In the genomic region with DNA sequence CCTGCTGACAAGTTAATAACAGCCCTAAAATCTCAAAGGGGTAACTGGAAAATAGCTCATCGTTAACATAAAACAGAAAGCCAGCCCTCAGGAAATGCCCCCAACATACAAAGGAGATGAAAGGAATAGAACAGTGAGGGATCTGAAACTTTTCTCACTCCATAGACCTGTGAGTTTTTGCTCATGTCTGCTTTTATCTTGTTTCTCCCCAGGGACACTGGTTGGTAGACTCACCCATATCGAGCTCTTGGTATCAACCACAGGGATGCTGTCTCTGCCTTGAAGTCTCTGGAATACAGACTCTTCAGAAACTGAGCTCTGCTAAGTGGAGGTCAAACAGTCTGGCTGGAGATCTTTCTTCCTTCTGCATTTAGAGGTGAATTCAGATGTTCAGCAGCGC, we compare ENCODE assay signal across 18 cellular contexts.
A peak's percentile ranks its signal among the peaks of the same experiment; 100 is the strongest.
DNase-seq lines count a peak whose midpoint lies in the region; ATAC-seq and TF ChIP-seq lines count a peak whose summit lies in the region.
"Had no signal": no experiment of that assay in that cellular context is flagged by ENCODE, and none has a peak within 500 bp of the region (broad histone marks: within the 10 kb centered on the region; RNA-seq: fewer than 3 reads in every experiment).

No MANE protein-coding gene starts in this region.

- no peaks in the 10 kb centered on the region for H3K9me2 ChIP-seq in SK-N-SH

- peaks cover 0 to 7% of the 10 kb centered on the region in 2 experiments; a peak in 2 of 4 replicates for H3K4me1 ChIP-seq in SK-N-SH (ENCODE audit: control insufficient read depth in 1 of 2, insufficient read depth in 2 of 2, low read depth in 1 of 2, low read length in 1 of 2)
- H3K4me1 ChIP-seq in esophagus muscularis mucosa = no peaks in the 10 kb centered on the region
- no peaks in the 10 kb centered on the region for H3K4me1 ChIP-seq in body of pancreas
- no peaks in the 10 kb centered on the region for H3K4me1 ChIP-seq in SJCRH30
- H3K4me1 ChIP-seq: HAP-1 had no signal

- H3K4me3 ChIP-seq in SK-N-SH (ENCODE audit: low read depth in 2 of 2, low read length in 1 of 2) (no peak overlapping the region), esophagus muscularis mucosa (no peak overlapping the region), body of pancreas (no peak overlapping the region), SJCRH30 (no peak overlapping the region)
- H3K4me3 ChIP-seq: HAP-1 had no signal

- H3K9me3 ChIP-seq in SK-N-SH (peaks cover under 1% of the 10 kb centered on the region; the same call in 1 of the 2 replicates), esophagus muscularis mucosa (peaks cover 0 to 14% (median 10%) of the 10 kb centered on the region in 4 donors), body of pancreas (no peaks in the 10 kb centered on the region), SJCRH30 (replicated peaks) (no peaks in the 10 kb centered on the region)
- H3K9me3 ChIP-seq: HAP-1 had no signal

- WGBS in SK-N-SH (ENCODE audit: low lambda C conversion rate) = 81% methylated on average over 3 of the region's 3 CpGs
- 78% methylated on average over 3 of the region's 3 CpGs for WGBS in esophagus muscularis mucosa
- WGBS in body of pancreas, 2 donors = 74 to 96% methylated on average over 3 of the region's 3 CpGs

- no peaks in the 10 kb centered on the region for H3K79me2 ChIP-seq in SK-N-SH (ENCODE audit: insufficient read depth)

- DNase-seq in SK-N-SH (no peak), NCI-H69 (lab: John Stamatoyannopoulos, UW) (peak; percentile 25), esophagus muscularis mucosa (ENCODE audit: extremely low spot score) (peak; percentile 78), medulla oblongata (ENCODE audit: extremely low spot score) (no peak), body of pancreas (no peak), SJCRH30 (no peak)
- DNase-seq: C1 segment of cervical spinal cord; Calu3; CD4-positive, alpha-beta memory T cell; COR-L47; DMS53; DMS79 treated with DMSO at 0.1 percent for 48 hours; GOT3; HFFc6 had no signal

- POLR2A ChIA-PET in SK-N-SH (lab: Yijun Ruan, JAX) = no interaction called here

- CTCF ChIA-PET in SK-N-SH (lab: Yijun Ruan, JAX) = interaction anchor here (0.6 to 5.7 kb wide), 6 partner anchors 8 to 71 kb away, joined by 3 to 29 read pairs (median 4); no protein-coding TSS in a partner anchor

- H2AFZ ChIP-seq in SK-N-SH (ENCODE audit: low read depth) = 0 out of 2 replicates have a peak overlapping the region, but pooled peaks have one; percentile 18

- TF ChIP-seq RAD21 in SK-N-SH (IDR thresholded peaks at IDR 0.05; ENCODE audit: low read length) = no peak

- TF ChIP-seq CTCF in SK-N-SH (IDR thresholded peaks at IDR 0.05) = no peak
- no peak for TF ChIP-seq CTCF in esophagus muscularis mucosa (IDR thresholded peaks at IDR 0.05)
- TF ChIP-seq CTCF in body of pancreas (IDR thresholded peaks at IDR 0.05) = no peak

- no peak overlapping the region for H3K4me2 ChIP-seq in SK-N-SH

- H3K9ac ChIP-seq in SK-N-SH = no peak overlapping the region

- TF ChIP-seq EP300 in SK-N-SH (IDR thresholded peaks at IDR 0.05; ENCODE audit: borderline replicate concordance in 1 of 2, low read depth in 1 of 2, low read length in 1 of 2) = no peak
- TF ChIP-seq EP300 in esophagus muscularis mucosa (IDR thresholded peaks at IDR 0.05) = no peak

- intact Hi-C loops in esophagus muscularis mucosa (cut with DNase I) = no loop called here
- intact Hi-C loops in body of pancreas (cut with DNase I) = no loop called here

- ATAC-seq in SK-N-SH treated with all-trans-retinoic acid at 6 μM for 48 hours = no peak
- ATAC-seq in HG03460 (IDR thresholded peaks at IDR 0.05; ENCODE audit: unreplicated experiment) = no peak
- ATAC-seq in body of pancreas = no peak

- TF ChIP-seq POLR2A in esophagus muscularis mucosa (IDR thresholded peaks at IDR 0.05; ENCODE audit: low read depth) = no peak
- no peak for TF ChIP-seq POLR2A in body of pancreas (IDR thresholded peaks at IDR 0.05)

- no peaks in the 10 kb centered on the region for H4K20me1 ChIP-seq in SK-N-SH (ENCODE audit: insufficient read depth)

- no peaks in the 10 kb centered on the region for H3F3A ChIP-seq in SK-N-SH (replicated peaks; ENCODE audit: insufficient read depth)

- no peaks in the 10 kb centered on the region for H3K27me3 ChIP-seq in SK-N-SH (ENCODE audit: insufficient read depth)
- no peaks in the 10 kb centered on the region for H3K27me3 ChIP-seq in esophagus muscularis mucosa
- no peaks in the 10 kb centered on the region for H3K27me3 ChIP-seq in body of pancreas
- H3K27me3 ChIP-seq in SJCRH30 = no peaks in the 10 kb centered on the region

- H3K27ac ChIP-seq in SK-N-SH (ENCODE audit: low read depth in 2 of 2, low read length in 1 of 2) = no peak overlapping the region
- H3K27ac ChIP-seq in esophagus muscularis mucosa (replicated peaks in 1 of 4) = no peak overlapping the region
- H3K27ac ChIP-seq in body of pancreas = no peak overlapping the region
- H3K27ac ChIP-seq in SJCRH30 = no peak overlapping the region
- H3K27ac ChIP-seq: 22Rv1 had no signal

- H3K36me3 ChIP-seq in SK-N-SH (replicated peaks in 1 of 2; ENCODE audit: control insufficient read depth in 1 of 2, insufficient read depth in 2 of 2, low read length in 1 of 2) = no peaks in the 10 kb centered on the region
- H3K36me3 ChIP-seq in esophagus muscularis mucosa = no peaks in the 10 kb centered on the region
- H3K36me3 ChIP-seq in body of pancreas (replicated peaks in 1 of 2; ENCODE audit: insufficient read depth in 1 of 2, low read depth in 2 of 2) = no peaks in the 10 kb centered on the region
- no peaks in the 10 kb centered on the region for H3K36me3 ChIP-seq in SJCRH30
- H3K36me3 ChIP-seq: HAP-1 had no signal

TF ChIP-seq in SK-N-SH, 30 proteins besides CTCF, POLR2A, EP300 and RAD21:
- TF ChIP-seq, protein P1, sequence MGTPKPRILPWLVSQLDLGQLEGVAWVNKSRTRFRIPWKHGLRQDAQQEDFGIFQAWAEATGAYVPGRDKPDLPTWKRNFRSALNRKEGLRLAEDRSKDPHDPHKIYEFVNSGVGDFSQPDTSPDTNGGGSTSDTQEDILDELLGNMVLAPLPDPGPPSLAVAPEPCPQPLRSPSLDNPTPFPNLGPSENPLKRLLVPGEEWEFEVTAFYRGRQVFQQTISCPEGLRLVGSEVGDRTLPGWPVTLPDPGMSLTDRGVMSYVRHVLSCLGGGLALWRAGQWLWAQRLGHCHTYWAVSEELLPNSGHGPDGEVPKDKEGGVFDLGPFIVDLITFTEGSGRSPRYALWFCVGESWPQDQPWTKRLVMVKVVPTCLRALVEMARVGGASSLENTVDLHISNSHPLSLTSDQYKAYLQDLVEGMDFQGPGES (IDR thresholded peaks at IDR 0.05; ENCODE audit: low read depth, low read length) = no peak
- TF ChIP-seq TEAD4 (IDR thresholded peaks at IDR 0.05; ENCODE audit: borderline replicate concordance, insufficient read depth) (no peak), POLR2AphosphoS5 (IDR thresholded peaks at IDR 0.05; ENCODE audit: low read depth, low read length) (no peak)

TF ChIP-seq in SK-N-SH treated with all-trans-retinoic acid at 6 μM for 48 hours, 23 proteins besides CTCF, POLR2A, EP300 and RAD21 (continues in another document):
- no peak for TF ChIP-seq OSR1 (CRISPR knock-in tag; IDR thresholded peaks at IDR 0.05)
- no peak for TF ChIP-seq PPARA (CRISPR knock-in tag; IDR thresholded peaks at IDR 0.05; ENCODE audit: borderline replicate concordance)
- no peak for TF ChIP-seq SNAI2 (CRISPR knock-in tag; IDR thresholded peaks at IDR 0.05)
- TF ChIP-seq RARB (CRISPR knock-in tag; IDR thresholded peaks at IDR 0.05) = no peak
- no peak for TF ChIP-seq TCF4 (CRISPR knock-in tag; IDR thresholded peaks at IDR 0.05; ENCODE audit: borderline replicate concordance)
- no peak for TF ChIP-seq ZC3H10 (CRISPR knock-in tag; IDR thresholded peaks at IDR 0.05)
- no peak for TF ChIP-seq ZNF8 (CRISPR knock-in tag; IDR thresholded peaks at IDR 0.05)
- TF ChIP-seq ZNF70 (CRISPR knock-in tag; IDR thresholded peaks at IDR 0.05) = no peak
- TF ChIP-seq ISL1 (CRISPR knock-in tag; IDR thresholded peaks at IDR 0.05) = no peak
- TF ChIP-seq, protein P2, sequence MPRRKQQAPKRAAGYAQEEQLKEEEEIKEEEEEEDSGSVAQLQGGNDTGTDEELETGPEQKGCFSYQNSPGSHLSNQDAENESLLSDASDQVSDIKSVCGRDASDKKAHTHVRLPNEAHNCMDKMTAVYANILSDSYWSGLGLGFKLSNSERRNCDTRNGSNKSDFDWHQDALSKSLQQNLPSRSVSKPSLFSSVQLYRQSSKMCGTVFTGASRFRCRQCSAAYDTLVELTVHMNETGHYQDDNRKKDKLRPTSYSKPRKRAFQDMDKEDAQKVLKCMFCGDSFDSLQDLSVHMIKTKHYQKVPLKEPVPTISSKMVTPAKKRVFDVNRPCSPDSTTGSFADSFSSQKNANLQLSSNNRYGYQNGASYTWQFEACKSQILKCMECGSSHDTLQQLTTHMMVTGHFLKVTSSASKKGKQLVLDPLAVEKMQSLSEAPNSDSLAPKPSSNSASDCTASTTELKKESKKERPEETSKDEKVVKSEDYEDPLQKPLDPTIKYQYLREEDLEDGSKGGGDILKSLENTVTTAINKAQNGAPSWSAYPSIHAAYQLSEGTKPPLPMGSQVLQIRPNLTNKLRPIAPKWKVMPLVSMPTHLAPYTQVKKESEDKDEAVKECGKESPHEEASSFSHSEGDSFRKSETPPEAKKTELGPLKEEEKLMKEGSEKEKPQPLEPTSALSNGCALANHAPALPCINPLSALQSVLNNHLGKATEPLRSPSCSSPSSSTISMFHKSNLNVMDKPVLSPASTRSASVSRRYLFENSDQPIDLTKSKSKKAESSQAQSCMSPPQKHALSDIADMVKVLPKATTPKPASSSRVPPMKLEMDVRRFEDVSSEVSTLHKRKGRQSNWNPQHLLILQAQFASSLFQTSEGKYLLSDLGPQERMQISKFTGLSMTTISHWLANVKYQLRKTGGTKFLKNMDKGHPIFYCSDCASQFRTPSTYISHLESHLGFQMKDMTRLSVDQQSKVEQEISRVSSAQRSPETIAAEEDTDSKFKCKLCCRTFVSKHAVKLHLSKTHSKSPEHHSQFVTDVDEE (CRISPR knock-in tag; IDR thresholded peaks at IDR 0.05) = no peak
- no peak for TF ChIP-seq GLIS3 (CRISPR knock-in tag; IDR thresholded peaks at IDR 0.05)
- no peak for TF ChIP-seq PATZ1 (CRISPR knock-in tag; IDR thresholded peaks at IDR 0.05; ENCODE audit: borderline replicate concordance)

Comparison
In these comparisons a context has a peak if more than half of its experiments do, and no peak if none do; other contexts are left out.
1. DNase-seq: peak in NCI-H69 (single experiment) and esophagus muscularis mucosa (single experiment); none in SK-N-SH (single experiment), medulla oblongata (single experiment), body of pancreas (0 of 4) and SJCRH30 (0 of 2).